Comparison of ENCODE assay signal across 11 cellular contexts in the genomic region with DNA sequence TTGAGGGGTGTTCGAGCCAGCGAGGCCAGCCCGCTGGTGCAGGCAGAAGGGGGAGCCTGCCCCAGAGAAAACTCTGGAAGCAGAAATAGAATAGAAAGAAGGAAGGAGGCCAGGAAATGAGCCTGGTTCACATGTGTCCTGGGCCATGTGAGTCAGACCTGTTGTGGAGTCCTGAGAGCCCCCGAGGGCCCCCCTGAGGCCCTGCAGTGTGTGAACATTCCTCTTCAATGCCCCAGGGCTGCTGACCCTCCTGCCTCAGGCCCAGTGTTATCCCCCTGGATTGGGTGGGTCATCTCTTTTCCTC. TPM values are rescaled to one million over a fixed set of nuclear protein-coding genes. Genes with fewer than 3 reads are reported as not detected.
DNase-seq lines count a peak whose midpoint lies in the region; ATAC-seq and TF ChIP-seq lines count a peak whose summit lies in the region.
"Had no signal": no experiment of that assay in that cellular context is flagged by ENCODE, and none has a peak within 500 bp of the region (broad histone marks: within the 10 kb centered on the region; RNA-seq: fewer than 3 reads in every experiment).

No MANE protein-coding gene starts in this region.

- H3K36me3 Mint-ChIP-seq in GM23338 (ENCODE audit: low read depth), result peaks cover 87% of the 10 kb centered on the region
- H3K36me3 Mint-ChIP-seq in activated T-cell treated with anti-CD3 and anti-CD28 coated beads, Interleukin-2, amount 50 U/mL, for 24 hours (ENCODE audit: low read depth), result no peaks in the 10 kb centered on the region
- no peaks in the 10 kb centered on the region for H3K36me3 Mint-ChIP-seq in activated naive CD4-positive, alpha-beta T cell treated with anti-CD3 and anti-CD28 coated beads, Interleukin-2, amount 50 U/mL, for 72 hours

- H3K27ac ChIP-seq in GM23338 (ENCODE audit: low read depth) (peak overlapping the region; percentile 83), brain microvascular endothelial cell (peak overlapping the region; percentile 18), smooth muscle cell (ENCODE audit: low read depth) (peak overlapping the region; percentile 41)

- H2AFZ ChIP-seq in GM23338, result no peak overlapping the region
- H2AFZ ChIP-seq in smooth muscle cell (ENCODE audit: low read depth), result no peak overlapping the region

- H3K4me2 ChIP-seq in GM23338 (no peak overlapping the region), smooth muscle cell (peak overlapping the region; percentile 70)

- H3K9me3 Mint-ChIP-seq in GM23338, result no peaks in the 10 kb centered on the region
- no peaks in the 10 kb centered on the region for H3K9me3 Mint-ChIP-seq in activated T-cell treated with anti-CD3 and anti-CD28 coated beads, Interleukin-2, amount 50 U/mL, for 24 hours
- no peaks in the 10 kb centered on the region for H3K9me3 Mint-ChIP-seq in activated naive CD4-positive, alpha-beta T cell treated with anti-CD3 and anti-CD28 coated beads, Interleukin-2, amount 50 U/mL, for 72 hours

- H3K79me2 ChIP-seq in GM23338 (replicated peaks; ENCODE audit: insufficient read depth), result no peaks in the 10 kb centered on the region
- H3K79me2 ChIP-seq in smooth muscle cell (ENCODE audit: low read depth), result peaks cover 29% of the 10 kb centered on the region

- no peak overlapping the region for H3K4me3 Mint-ChIP-seq in GM23338
- H3K4me3 Mint-ChIP-seq in activated T-cell treated with anti-CD3 and anti-CD28 coated beads, Interleukin-2, amount 50 U/mL, for 24 hours, result no peak overlapping the region

- peak overlapping the region; percentile 87 for H3K27ac Mint-ChIP-seq in GM23338
- no peak overlapping the region for H3K27ac Mint-ChIP-seq in activated T-cell treated with anti-CD3 and anti-CD28 coated beads, Interleukin-2, amount 50 U/mL, for 24 hours
- H3K27ac Mint-ChIP-seq in activated naive CD4-positive, alpha-beta T cell treated with anti-CD3 and anti-CD28 coated beads, Interleukin-2, amount 50 U/mL, for 72 hours, result peak overlapping the region in 1 of 2 donors; percentile 53

- no peaks in the 10 kb centered on the region for H3K4me1 ChIP-seq in GM23338 (ENCODE audit: insufficient read depth)
- H3K4me1 ChIP-seq in smooth muscle cell (ENCODE audit: low read depth), result no peaks in the 10 kb centered on the region

- H3K4me3 ChIP-seq in GM23338, result no peak overlapping the region
- H3K4me3 ChIP-seq in brain microvascular endothelial cell (ENCODE audit: low read depth, low read length), result no peak overlapping the region
- H3K4me3 ChIP-seq in smooth muscle cell, result peak overlapping the region; percentile 9

- H3K36me3 ChIP-seq in GM23338 (ENCODE audit: insufficient read depth) (peaks cover 14% of the 10 kb centered on the region; the same call in 1 of the 2 replicates), brain microvascular endothelial cell (replicated peaks) (peaks cover 62% of the 10 kb centered on the region), smooth muscle cell (ENCODE audit: low read depth) (no peaks in the 10 kb centered on the region)

- H3K27me3 ChIP-seq in GM23338 (ENCODE audit: insufficient read depth) (no peaks in the 10 kb centered on the region), brain microvascular endothelial cell (replicated peaks) (no peaks in the 10 kb centered on the region), smooth muscle cell (ENCODE audit: low read depth) (no peaks in the 10 kb centered on the region)

- no peaks in the 10 kb centered on the region for H3K9me3 ChIP-seq in smooth muscle cell (replicated peaks; ENCODE audit: low read depth)

- no peaks in the 10 kb centered on the region for H3K9me2 ChIP-seq in GM23338 (ENCODE audit: insufficient read depth)

- no peak overlapping the region for H3K9ac ChIP-seq in smooth muscle cell (ENCODE audit: low read depth)

- in situ Hi-C loops in brain microvascular endothelial cell (cut with HindIII; ENCODE audit: low pct_ligation_motif_present, low sequenced_read_pairs), result no loop called here

- 69% methylated on average over 4 of the region's 4 CpGs for WGBS in smooth muscle cell (ENCODE audit: low lambda C conversion rate)

- ATAC-seq in GM23338 (peak; percentile 19; the same call in 2 of the 3 replicates), HG03432 (IDR thresholded peaks at IDR 0.05; ENCODE audit: unreplicated experiment) (no peak)
- ATAC-seq in activated naive CD4-positive, alpha-beta T cell treated with anti-CD3 and anti-CD28 coated beads, Interleukin-2, amount 50 U/mL, for 72 hours, result no peak

- DNase-seq in GM23338 (ENCODE audit: low spot score), result no peak
- peak; percentile 32 for DNase-seq in brain microvascular endothelial cell
- peak; percentile 31 for DNase-seq in left kidney (ENCODE audit: low read depth, low spot score)
- DNase-seq in smooth muscle cell (lab: John Stamatoyannopoulos, UW; ENCODE audit: unreplicated experiment), result no peak
- no peak for DNase-seq in activated T-cell treated with anti-CD3 and anti-CD28 coated beads, Interleukin-2, amount 50 U/mL, for 24 hours
- DNase-seq in activated naive CD4-positive, alpha-beta T cell treated with anti-CD3 and anti-CD28 coated beads, Interleukin-2, amount 50 U/mL, for 72 hours (ENCODE audit: low spot score in 2 of 2), result no peak
- no peak for DNase-seq in hepatic stellate cell (ENCODE audit: low spot score)
- DNase-seq: activated CD8-positive, alpha-beta memory T cell treated with anti-CD3 and anti-CD28 coated beads, Interleukin-2, amount 50 U/mL, for 48 hours; DMS 273 treated with DMSO at 0.1 percent for 48 hours had no signal

- H3K27me3 Mint-ChIP-seq in GM23338 (ENCODE audit: insufficient read depth, low read depth, poor library complexity), result peaks cover 10% of the 10 kb centered on the region
- H3K27me3 Mint-ChIP-seq in activated T-cell treated with anti-CD3 and anti-CD28 coated beads, Interleukin-2, amount 50 U/mL, for 24 hours, result no peaks in the 10 kb centered on the region

- no peak for TF ChIP-seq CTCF in GM23338 (conservative IDR thresholded peaks at IDR 0.05; ENCODE audit: low read depth in 2 of 2)
- no peak for TF ChIP-seq CTCF in brain microvascular endothelial cell (IDR thresholded peaks at IDR 0.05; ENCODE audit: low read depth, low read length, missing control alignments)
- TF ChIP-seq CTCF in smooth muscle cell (IDR thresholded peaks at IDR 0.05; ENCODE audit: borderline replicate concordance, insufficient read depth, poor library complexity, severe bottlenecking), result no peak

- H3F3A ChIP-seq in GM23338 (replicated peaks; ENCODE audit: low read depth) (0 out of 2 replicates have a peak, but pooled peaks cover 3% of the 10 kb centered on the region), smooth muscle cell (ENCODE audit: low read depth) (peaks cover 15% of the 10 kb centered on the region)

- H3K4me1 Mint-ChIP-seq in GM23338, result peaks cover 44% of the 10 kb centered on the region
- H3K4me1 Mint-ChIP-seq in activated T-cell treated with anti-CD3 and anti-CD28 coated beads, Interleukin-2, amount 50 U/mL, for 24 hours (ENCODE audit: low read depth), result peaks cover 6% of the 10 kb centered on the region

- H4K20me1 ChIP-seq in GM23338 (replicated peaks; ENCODE audit: insufficient read depth), result peaks cover 11% of the 10 kb centered on the region
- H4K20me1 ChIP-seq in smooth muscle cell (ENCODE audit: low read depth), result peaks cover 100% of the 10 kb centered on the region

TF ChIP-seq in GM23338, 12 proteins besides CTCF, POLR2A, EP300 and RAD21 (continues in another document):
- TF ChIP-seq STAT1 (IDR thresholded peaks at IDR 0.05; ENCODE audit: unreplicated experiment), result no peak
- no peak for TF ChIP-seq JUNB (IDR thresholded peaks at IDR 0.05; ENCODE audit: unreplicated experiment)

RNA-seq across cellular contexts. Expression of a gene that starts 0.2 kb away (rescaled TPM):
- not detected in 2 replicates for total RNA-seq in GM23338 (2014; rRNA removed; shearing (Covaris generic))
- 0.86 TPM in 1 of 2 replicates, not detected in the other for polyA plus RNA-seq in GM23338 (2016; fragmentation: Nextera tagmentation; extraction: Ambion mirVana)
- total RNA-seq in smooth muscle cell, result not detected in 2 replicates
- polyA plus RNA-seq in smooth muscle cell, result not detected in 2 replicates
- total RNA-seq in activated naive CD4-positive, alpha-beta T cell treated with anti-CD3 and anti-CD28 coated beads, Interleukin-2, amount 50 U/mL, for 72 hours, result not detected
- total RNA-seq: left lobe of liver had no signal

RNA-seq across cellular contexts. Expression of a gene that starts 19.3 kb away (rescaled TPM):
- 130 and 145 TPM in 2 replicates for total RNA-seq in GM23338 (2014; rRNA removed; shearing (Covaris generic))
- 26.6 and 29.9 TPM in 2 replicates for polyA plus RNA-seq in GM23338 (2016; fragmentation: Nextera tagmentation; extraction: Ambion mirVana)
- 80.3 and 95.4 TPM in 2 replicates for total RNA-seq in smooth muscle cell
- polyA plus RNA-seq in smooth muscle cell, result 75.3 and 83.1 TPM in 2 replicates
- total RNA-seq in activated naive CD4-positive, alpha-beta T cell treated with anti-CD3 and anti-CD28 coated beads, Interleukin-2, amount 50 U/mL, for 72 hours, result 1 to 10 TPM; 1.3 to 5.9 TPM

RNA-seq across cellular contexts. Expression of a gene that starts 36.4 kb away (rescaled TPM):
- 26.3 and 28.1 TPM in 2 replicates for total RNA-seq in GM23338 (2014; rRNA removed; shearing (Covaris generic))
- polyA plus RNA-seq in GM23338 (2016; fragmentation: Nextera tagmentation; extraction: Ambion mirVana), result 11.0 and 14.3 TPM in 2 replicates
- 39.1 and 56.8 TPM in 2 replicates for total RNA-seq in smooth muscle cell
- 38.7 and 48.5 TPM in 2 replicates for polyA plus RNA-seq in smooth muscle cell
- total RNA-seq in activated naive CD4-positive, alpha-beta T cell treated with anti-CD3 and anti-CD28 coated beads, Interleukin-2, amount 50 U/mL, for 72 hours, result 100 to 1,000 TPM; 213 to 283 TPM

RNA-seq across cellular contexts. Expression of a gene that starts 58.7 kb away (rescaled TPM):
- 19.8 and 20.8 TPM in 2 replicates for total RNA-seq in GM23338 (2014; rRNA removed; shearing (Covaris generic))
- polyA plus RNA-seq in GM23338 (2016; fragmentation: Nextera tagmentation; extraction: Ambion mirVana), result 6.5 and 6.6 TPM in 2 replicates
- total RNA-seq in smooth muscle cell, result 57.8 and 58.3 TPM in 2 replicates
- 37.9 and 39.7 TPM in 2 replicates for polyA plus RNA-seq in smooth muscle cell
- total RNA-seq in activated naive CD4-positive, alpha-beta T cell treated with anti-CD3 and anti-CD28 coated beads, Interleukin-2, amount 50 U/mL, for 72 hours, result 10 to 100 TPM; 39.1 to 39.3 TPM

Comparison
In these comparisons a context has a peak if more than half of its experiments do, and no peak if none do; other contexts are left out.
1. DNase-seq: peak in brain microvascular endothelial cell (single experiment) and left kidney (single experiment); none in GM23338 (single experiment), smooth muscle cell (single experiment), activated T-cell treated with anti-CD3 and anti-CD28 coated beads, Interleukin-2, amount 50 U/mL, for 24 hours (single experiment), activated naive CD4-positive, alpha-beta T cell treated with anti-CD3 and anti-CD28 coated beads, Interleukin-2, amount 50 U/mL, for 72 hours (0 of 2) and hepatic stellate cell (single experiment).
2. H3K27ac ChIP-seq: peak in every context shown above with its lines; median percentile 83 in GM23338; 41 in smooth muscle cell; 18 in brain microvascular endothelial cell.
3. RNA of a gene that starts 19.3 kb away (total RNA-seq): 130 to 145 TPM in GM23338 and 80.3 to 95.4 TPM in smooth muscle cell; 1.3 to 5.9 TPM in activated naive CD4-positive, alpha-beta T cell treated with anti-CD3 and anti-CD28 coated beads, Interleukin-2, amount 50 U/mL, for 72 hours; every median in the first group is over 10 times any median in the second.